In genomic region chr5:172446336-172447051, GRCh38 we compare ENCODE assay signal across 17 cellular contexts. TPM values are rescaled to one million over a fixed set of nuclear protein-coding genes. Genes with fewer than 3 reads are reported as not detected.
A peak's percentile ranks its signal among the peaks of the same experiment; 100 is the strongest.
DNase-seq lines count a peak whose midpoint lies in the region; ATAC-seq, FAIRE-seq and TF ChIP-seq lines count a peak whose summit lies in the region.
"Had no signal": no experiment of that assay in that cellular context is flagged by ENCODE, and none has a peak within 500 bp of the region (broad histone marks: within the 10 kb centered on the region; RNA-seq: fewer than 3 reads in every experiment).

No MANE protein-coding gene starts in this region.

- H3K27me3 ChIP-seq in astrocyte (ENCODE audit: insufficient read depth, low read length) = no peaks in the 10 kb centered on the region
- H3K27me3 ChIP-seq in gastroesophageal sphincter = no peaks in the 10 kb centered on the region
- H3K27me3 ChIP-seq in osteoblast (ENCODE audit: insufficient read depth, low read length) = no peaks in the 10 kb centered on the region
- H3K27me3 ChIP-seq in tibial nerve = no peaks in the 10 kb centered on the region
- H3K27me3 ChIP-seq: SJSA1 had no signal

- no peak overlapping the region for H3K27ac ChIP-seq in astrocyte (ENCODE audit: low read depth, low read length)
- H3K27ac ChIP-seq in gastroesophageal sphincter = peak overlapping the region in 3 of 4 donors; percentile 51 to 84 (median 82)
- H3K27ac ChIP-seq in osteoblast (ENCODE audit: low read depth, low read length) = peak overlapping the region; percentile 3
- peak overlapping the region; percentile 48 to 97 (median 78) for H3K27ac ChIP-seq in tibial nerve
- H3K27ac ChIP-seq: SJSA1 had no signal

- no peaks in the 10 kb centered on the region for H3K27me3 Mint-ChIP-seq in astrocyte (ENCODE audit: low read depth, unreplicated experiment)

- no peaks in the 10 kb centered on the region for H3K9me3 ChIP-seq in astrocyte (ENCODE audit: insufficient read depth, low read depth, low read length)
- no peaks in the 10 kb centered on the region for H3K9me3 ChIP-seq in gastroesophageal sphincter
- no peaks in the 10 kb centered on the region for H3K9me3 ChIP-seq in osteoblast (ENCODE audit: low read depth, low read length)
- no peaks in the 10 kb centered on the region for H3K9me3 ChIP-seq in tibial nerve
- H3K9me3 ChIP-seq: SJSA1 had no signal

- H3K4me1 Mint-ChIP-seq in astrocyte (ENCODE audit: low read depth, unreplicated experiment) = peaks cover 58% of the 10 kb centered on the region

- H3K4me3 ChIP-seq in astrocyte (ENCODE audit: insufficient read depth, low read depth, low read length) (peak overlapping the region; percentile 19), gastroesophageal sphincter (peak overlapping the region in 1 of 2 donors; percentile 20), osteoblast (ENCODE audit: insufficient read depth, low read length) (no peak overlapping the region), tibial nerve (peak overlapping the region in 2 of 4 donors; percentile 1)
- H3K4me3 ChIP-seq: SJSA1 had no signal

- peak overlapping the region; percentile 27 for H3K4me3 Mint-ChIP-seq in astrocyte (ENCODE audit: unreplicated experiment)
- H3K4me3 Mint-ChIP-seq: activated CD8-positive, alpha-beta T cell treated with anti-CD3 and anti-CD28 coated beads for 36 hours; CD14-positive monocyte; memory B cell had no signal

- H4K20me1 ChIP-seq in astrocyte (ENCODE audit: insufficient read depth, low read length) (peaks cover 98% of the 10 kb centered on the region), osteoblast (ENCODE audit: insufficient read depth, low read length) (peaks cover 93% of the 10 kb centered on the region)

- no peak overlapping the region for H3K9ac ChIP-seq in astrocyte (ENCODE audit: low read length)

- peaks cover 8% of the 10 kb centered on the region for H3K36me3 Mint-ChIP-seq in astrocyte (ENCODE audit: low read depth, unreplicated experiment)
- H3K36me3 Mint-ChIP-seq: CD14-positive monocyte had no signal

- H3K79me2 ChIP-seq in astrocyte (ENCODE audit: insufficient read depth, low read length) (peaks cover 88% of the 10 kb centered on the region), osteoblast (ENCODE audit: insufficient read depth, low read length) (peaks cover 98% of the 10 kb centered on the region)

- H3K36me3 ChIP-seq in astrocyte (ENCODE audit: insufficient read depth, low read length) = peaks cover 5% of the 10 kb centered on the region
- peaks cover 0 to 16% of the 10 kb centered on the region in 2 donors for H3K36me3 ChIP-seq in gastroesophageal sphincter
- H3K36me3 ChIP-seq in osteoblast (ENCODE audit: insufficient read depth, low read length) = no peaks in the 10 kb centered on the region
- H3K36me3 ChIP-seq in tibial nerve = no peaks in the 10 kb centered on the region

- H3K27ac Mint-ChIP-seq in astrocyte (ENCODE audit: unreplicated experiment) = peak overlapping the region; percentile 66
- H3K27ac Mint-ChIP-seq: activated CD8-positive, alpha-beta T cell treated with anti-CD3 and anti-CD28 coated beads for 36 hours; CD14-positive monocyte; memory B cell had no signal

- H3K4me2 ChIP-seq in astrocyte (ENCODE audit: low read length) (peak overlapping the region; percentile 67), osteoblast (ENCODE audit: insufficient read depth, low read length) (peak overlapping the region; percentile 45)

- TF ChIP-seq POLR2A in gastroesophageal sphincter (IDR thresholded peaks at IDR 0.05) = no peak
- no peak for TF ChIP-seq POLR2A in tibial nerve (IDR thresholded peaks at IDR 0.05)

- ATAC-seq in gastroesophageal sphincter (peak; percentile 25), HG03354 (IDR thresholded peaks at IDR 0.05; ENCODE audit: poor library complexity, severe bottlenecking, unreplicated experiment) (no peak)
- ATAC-seq: activated CD8-positive, alpha-beta T cell treated with anti-CD3 and anti-CD28 coated beads for 36 hours had no signal

- no peak overlapping the region for H2AFZ ChIP-seq in astrocyte (ENCODE audit: low read depth, low read length)
- H2AFZ ChIP-seq in osteoblast (ENCODE audit: low read length) = no peak overlapping the region

- WGBS in gastroesophageal sphincter (ENCODE audit: low coverage in 1 of 2), 2 donors = 21 to 24% methylated on average over 7 to 11 of the region's 16 CpGs
- 15 to 23% methylated on average over 11 to 16 of the region's 16 CpGs for WGBS in tibial nerve, 2 donors

- H3K9me3 Mint-ChIP-seq in astrocyte (ENCODE audit: unreplicated experiment) = no peaks in the 10 kb centered on the region
- H3K9me3 Mint-ChIP-seq: activated CD8-positive, alpha-beta T cell treated with anti-CD3 and anti-CD28 coated beads for 36 hours; memory B cell had no signal

- H3K4me1 ChIP-seq in astrocyte (ENCODE audit: insufficient read depth, low read length) = peaks cover 45% of the 10 kb centered on the region
- peaks cover 13 to 96% (median 50%) of the 10 kb centered on the region in 3 donors for H3K4me1 ChIP-seq in gastroesophageal sphincter
- H3K4me1 ChIP-seq in osteoblast (ENCODE audit: insufficient read depth, low read length) = peaks cover 39% of the 10 kb centered on the region
- peaks cover 0 to 90% (median 61%) of the 10 kb centered on the region in 4 donors for H3K4me1 ChIP-seq in tibial nerve

- DNase-seq in astrocyte (ENCODE audit: low read depth) (peak; percentile 54), osteoblast (ENCODE audit: insufficient read length, low spot score, missing footprints) (peak; percentile 74), tibial nerve (ENCODE audit: low spot score in 2 of 2) (no peak), dedifferentiated amniotic fluid mesenchymal stem cell (ENCODE audit: extremely low spot score) (no peak)
- no peak for DNase-seq in effector CD4-positive, alpha-beta T cell
- DNase-seq: activated CD8-positive, alpha-beta T cell treated with anti-CD3 and anti-CD28 coated beads for 36 hours; activated gamma-delta T cell; DND-41; NCI-H2171 treated with DMSO at 0.1 percent for 48 hours; NK-92 treated with Interleukin-12 subunit alpha and Interleukin-12 subunit beta, amount 100 ng/mL, for 24 hours had no signal

- TF ChIP-seq EP300 in gastroesophageal sphincter (IDR thresholded peaks at IDR 0.05) = no peak
- TF ChIP-seq EP300 in tibial nerve (IDR thresholded peaks at IDR 0.05) = peak in 1 of 2 donors; percentile 56

- FAIRE-seq in astrocyte (lab: Jason Lieb, UNC) = no peak
- FAIRE-seq: HTR-8/SVneo, urothelium cell line had no signal

- TF ChIP-seq CTCF in astrocyte (IDR thresholded peaks at IDR 0.05; ENCODE audit: insufficient read depth, low read depth, low read length) (no peak), gastroesophageal sphincter (IDR thresholded peaks at IDR 0.05) (no peak), osteoblast (IDR thresholded peaks at IDR 0.05; ENCODE audit: extremely low read depth, low read depth, low read length) (no peak), tibial nerve (IDR thresholded peaks at IDR 0.05) (no peak)

RNA-seq across cellular contexts. Expression of gene SH3PXD2B, which starts 7.8 kb away (rescaled TPM):
- total RNA-seq in astrocyte (66.0 and 70.4 TPM in 2 replicates), gastroesophageal sphincter (10 to 100 TPM; 40.2 to 80.9 (median 56.0) TPM), osteoblast (58.3 and 59.2 TPM in 2 replicates), tibial nerve (10 to 100 TPM; 27.8 to 52.6 (median 44.4) TPM)

Comparison
In these comparisons a context has a peak if more than half of its experiments do, and no peak if none do; other contexts are left out.
1. DNase-seq: peak in astrocyte (single experiment) and osteoblast (single experiment); none in tibial nerve (0 of 2), effector CD4-positive, alpha-beta T cell (single experiment) and dedifferentiated amniotic fluid mesenchymal stem cell (single experiment).